26 cellular contexts compared by ENCODE assay signal in genomic region chr9:89648247-89649000, GRCh38. TPM values are rescaled to one million over a fixed set of nuclear protein-coding genes. Genes with fewer than 3 reads are reported as not detected.
DNase-seq lines count a peak whose midpoint lies in the region; TF ChIP-seq lines count a peak whose summit lies in the region.
"Had no signal": no experiment of that assay in that cellular context is flagged by ENCODE, and none has a peak within 500 bp of the region (broad histone marks: within the 10 kb centered on the region; RNA-seq: fewer than 3 reads in every experiment).

No MANE protein-coding gene starts in this region.

- H3K4me1 ChIP-seq in breast epithelium: no peaks in the 10 kb centered on the region
- H3K4me1 ChIP-seq in mammary epithelial cell (ENCODE audit: insufficient read depth, low read length): no peaks in the 10 kb centered on the region
- H3K4me1 ChIP-seq in A673 (ENCODE audit: insufficient read depth, low read length, poor library complexity, severe bottlenecking): no peaks in the 10 kb centered on the region
- H3K4me1 ChIP-seq: right atrium auricular region, tibial nerve had no signal

- POLR2A ChIA-PET in A673 (lab: Charles Lee; ENCODE audit: low non-redundant PET): no interaction called here

- no peak overlapping the region for H3K27ac Mint-ChIP-seq in chondrocyte (ENCODE audit: unreplicated experiment)
- H3K27ac Mint-ChIP-seq in nephron progenitor cell: peak overlapping the region; percentile 39
- H3K27ac Mint-ChIP-seq in activated CD4-positive, alpha-beta T cell treated with anti-CD3 and anti-CD28 coated beads, Interleukin-2, amount 10 ng/mL, durations not matched to agents 24 days and 14 days: no peak overlapping the region
- H3K27ac Mint-ChIP-seq: activated CD8-positive, alpha-beta T cell treated with anti-CD3 and anti-CD28 coated beads for 36 hours; immature natural killer cell; T-helper 17 cell had no signal

- no peak for TF ChIP-seq CTCF in breast epithelium (IDR thresholded peaks at IDR 0.05)
- no peak for TF ChIP-seq CTCF in mammary epithelial cell (conservative IDR thresholded peaks at IDR 0.05 in 1 of 2, IDR thresholded peaks at IDR 0.05 in 1 of 2; ENCODE audit: extremely low read depth in 1 of 2, insufficient read depth in 1 of 2, low read depth in 1 of 2, low read length in 2 of 2)
- TF ChIP-seq CTCF in chondrocyte (IDR thresholded peaks at IDR 0.05): no peak
- no peak for TF ChIP-seq CTCF in nephron progenitor cell (IDR thresholded peaks at IDR 0.05)
- no peak for TF ChIP-seq CTCF in A673 (conservative IDR thresholded peaks at IDR 0.05; ENCODE audit: low read depth, low read length)

- H3K4me3 ChIP-seq in breast epithelium (no peak overlapping the region), mammary epithelial cell (replicated peaks in 1 of 3; ENCODE audit: insufficient read depth in 1 of 3, low read depth in 2 of 3, low read length in 3 of 3) (no peak overlapping the region), A673 (ENCODE audit: low read depth, low read length, poor library complexity, severe bottlenecking) (no peak overlapping the region)
- H3K4me3 ChIP-seq: GM12878, right atrium auricular region, tibial nerve had no signal

- H3K9ac ChIP-seq in mammary epithelial cell (ENCODE audit: insufficient read depth, low read length): no peak overlapping the region

- H2AFZ ChIP-seq in mammary epithelial cell (ENCODE audit: low read depth, low read length): no peak overlapping the region

- DNase-seq in breast epithelium (ENCODE audit: low spot score in 2 of 2) (no peak), mammary epithelial cell (no peak), chondrocyte (ENCODE audit: low spot score) (peak; percentile 81), nephron progenitor cell (no peak), DMS114 treated with DMSO at 0.1 percent for 48 hours (lab: John Stamatoyannopoulos, UW; ENCODE audit: unreplicated experiment) (no peak), A673 (ENCODE audit: low spot score) (no peak), NCI-H1092 treated with DMSO at 0.1 percent for 48 hours (lab: John Stamatoyannopoulos, UW) (no peak)
- DNase-seq in activated CD4-positive, alpha-beta T cell treated with anti-CD3 and anti-CD28 coated beads, Interleukin-2, amount 10 ng/mL, durations not matched to agents 24 days and 14 days: no peak
- DNase-seq: activated CD4-positive, alpha-beta T cell treated with anti-CD3 and anti-CD28 coated beads for 1 hour; activated CD8-positive, alpha-beta memory T cell treated with anti-CD3 and anti-CD28 coated beads, Interleukin-2, amount 50 U/mL, for 48 hours; activated CD8-positive, alpha-beta T cell treated with anti-CD3 and anti-CD28 coated beads for 36 hours; activated naive CD4-positive, alpha-beta T cell treated with anti-CD3 and anti-CD28 coated beads, Interleukin-2, amount 50 U/mL, for 16 hours; CD4-positive, alpha-beta memory T cell; effector CD8-positive, alpha-beta T cell; hippocampal formation; immature natural killer cell; NCI-H1436; NCI-H345; stimulated activated CD4-positive, alpha-beta T cell treated with anti-CD3 and anti-CD28 coated beads, Interleukin-12 subunit alpha, Interleukin-12 subunit beta, amount 100 ng/mL, for 4 hours; stimulated activated CD4-positive, alpha-beta T cell treated with anti-CD3 and anti-CD28 coated beads, Interleukin-2, amount 100 ng/mL, for 48 hours; T-helper 17 cell had no signal

- H3K27me3 ChIP-seq in breast epithelium: no peaks in the 10 kb centered on the region
- no peaks in the 10 kb centered on the region for H3K27me3 ChIP-seq in mammary epithelial cell (ENCODE audit: insufficient read depth, low read length)
- no peaks in the 10 kb centered on the region for H3K27me3 ChIP-seq in A673 (replicated peaks; ENCODE audit: insufficient read depth, low read depth, low read length, poor library complexity)
- H3K27me3 ChIP-seq: right atrium auricular region, tibial nerve had no signal

- TF ChIP-seq POLR2A in breast epithelium (IDR thresholded peaks at IDR 0.05): no peak

- H3K9me3 Mint-ChIP-seq in chondrocyte (ENCODE audit: low read depth) (peaks cover 2% of the 10 kb centered on the region), nephron progenitor cell (peaks cover 18% of the 10 kb centered on the region)
- H3K9me3 Mint-ChIP-seq in activated CD4-positive, alpha-beta T cell treated with anti-CD3 and anti-CD28 coated beads, Interleukin-2, amount 10 ng/mL, durations not matched to agents 24 days and 14 days: peaks cover 4% of the 10 kb centered on the region
- H3K9me3 Mint-ChIP-seq: activated CD8-positive, alpha-beta T cell treated with anti-CD3 and anti-CD28 coated beads for 36 hours; immature natural killer cell had no signal

- H3K27me3 Mint-ChIP-seq in chondrocyte (ENCODE audit: low read depth) (peaks cover 30% of the 10 kb centered on the region), nephron progenitor cell (ENCODE audit: low read depth, poor library complexity) (peaks cover 28% of the 10 kb centered on the region)
- H3K27me3 Mint-ChIP-seq in activated CD4-positive, alpha-beta T cell treated with anti-CD3 and anti-CD28 coated beads, Interleukin-2, amount 10 ng/mL, durations not matched to agents 24 days and 14 days: peaks cover 34% of the 10 kb centered on the region
- H3K27me3 Mint-ChIP-seq: activated CD8-positive, alpha-beta T cell treated with anti-CD3 and anti-CD28 coated beads for 36 hours; CD4-positive, alpha-beta memory T cell had no signal

- H4K20me1 ChIP-seq in mammary epithelial cell (ENCODE audit: insufficient read depth, low read length): no peaks in the 10 kb centered on the region

- BruUV-seq in mammary epithelial cell (replicated peaks; lab: Mats Ljungman, UMichigan) (no TSS peak), A673 (replicated peaks; lab: Mats Ljungman, UMichigan) (no TSS peak)

- H3K79me2 ChIP-seq in mammary epithelial cell (ENCODE audit: insufficient read depth, low read length): no peaks in the 10 kb centered on the region

- in situ Hi-C loops in mammary epithelial cell (cut with MboI; ENCODE audit: low sequenced_read_pairs in 2 of 2): no loop called here

- WGBS in mammary epithelial cell (ENCODE audit: low coverage, missing lambda C conversion rate): 62% methylated on average over 11 of the region's 11 CpGs

- H3K9me3 ChIP-seq in breast epithelium: no peaks in the 10 kb centered on the region
- H3K9me3 ChIP-seq in mammary epithelial cell (replicated peaks; ENCODE audit: insufficient read depth, low read length): no peaks in the 10 kb centered on the region
- no peaks in the 10 kb centered on the region for H3K9me3 ChIP-seq in A673 (ENCODE audit: low read depth, low read length, poor library complexity, severe bottlenecking)
- H3K9me3 ChIP-seq: right atrium auricular region, tibial nerve had no signal

- H3K36me3 ChIP-seq in breast epithelium (no peaks in the 10 kb centered on the region), mammary epithelial cell (ENCODE audit: insufficient read depth, low read length) (no peaks in the 10 kb centered on the region), A673 (ENCODE audit: insufficient read depth, low read length, poor library complexity, severe bottlenecking) (no peaks in the 10 kb centered on the region)
- H3K36me3 ChIP-seq: right atrium auricular region, tibial nerve had no signal

- H3K27ac ChIP-seq in breast epithelium: peak overlapping the region; percentile 33 to 67
- H3K27ac ChIP-seq in mammary epithelial cell (ENCODE audit: insufficient read depth, low read depth, low read length): no peak overlapping the region
- H3K27ac ChIP-seq in A673 (ENCODE audit: low read depth, low read length, poor library complexity, severe bottlenecking): no peak overlapping the region
- H3K27ac ChIP-seq: epithelial cell of prostate, HL-60, right atrium auricular region, tibial nerve had no signal

- no peaks in the 10 kb centered on the region for H3K36me3 Mint-ChIP-seq in chondrocyte (ENCODE audit: low read depth)
- peaks cover 3% of the 10 kb centered on the region for H3K36me3 Mint-ChIP-seq in nephron progenitor cell (ENCODE audit: low read depth)
- no peaks in the 10 kb centered on the region for H3K36me3 Mint-ChIP-seq in activated CD4-positive, alpha-beta T cell treated with anti-CD3 and anti-CD28 coated beads, Interleukin-2, amount 10 ng/mL, durations not matched to agents 24 days and 14 days (ENCODE audit: low read depth)
- H3K36me3 Mint-ChIP-seq: CD4-positive, alpha-beta memory T cell; immature natural killer cell had no signal

- H3K4me1 Mint-ChIP-seq in chondrocyte (ENCODE audit: low read depth): no peaks in the 10 kb centered on the region
- peaks cover 42% of the 10 kb centered on the region for H3K4me1 Mint-ChIP-seq in nephron progenitor cell
- H3K4me1 Mint-ChIP-seq in activated CD4-positive, alpha-beta T cell treated with anti-CD3 and anti-CD28 coated beads, Interleukin-2, amount 10 ng/mL, durations not matched to agents 24 days and 14 days: peaks cover 6% of the 10 kb centered on the region
- H3K4me1 Mint-ChIP-seq: CD4-positive, alpha-beta memory T cell; immature natural killer cell; T-helper 17 cell had no signal

- intact Hi-C loops in breast epithelium (cut with DNase I; ENCODE audit: low total_unique reads): no loop called here
- intact Hi-C loops in mammary epithelial cell (cut with micrococcal nuclease): no loop called here
- intact Hi-C loops in A673 (cut with micrococcal nuclease; ENCODE audit: unreplicated experiment): no loop called here
- intact Hi-C loops in activated CD4-positive, alpha-beta T cell treated with anti-CD3 and anti-CD28 coated beads, Interleukin-2, amount 10 ng/mL, durations not matched to agents 24 days and 14 days (cut with micrococcal nuclease): no loop called here

- H3K4me2 ChIP-seq in mammary epithelial cell (ENCODE audit: insufficient read depth, low read depth, low read length): no peak overlapping the region

- dilution Hi-C loops in mammary epithelial cell (cut with HindIII; ENCODE audit: low sequenced_read_pairs): no loop called here

- H3K4me3 Mint-ChIP-seq in chondrocyte (ENCODE audit: unreplicated experiment) (no peak overlapping the region), nephron progenitor cell (no peak overlapping the region)
- H3K4me3 Mint-ChIP-seq in activated CD4-positive, alpha-beta T cell treated with anti-CD3 and anti-CD28 coated beads, Interleukin-2, amount 10 ng/mL, durations not matched to agents 24 days and 14 days: no peak overlapping the region
- H3K4me3 Mint-ChIP-seq: activated CD8-positive, alpha-beta T cell treated with anti-CD3 and anti-CD28 coated beads for 36 hours; CD4-positive, alpha-beta memory T cell; immature natural killer cell; T-helper 17 cell had no signal

- CTCF ChIA-PET in mammary epithelial cell (lab: Charles Lee; ENCODE audit: low non-redundant PET) (no interaction called here), A673 (lab: Charles Lee) (no interaction called here)

RNA-seq across cellular contexts. Expression of gene GADD45G, which starts 43.6 kb away (rescaled TPM):
- total RNA-seq in breast epithelium (10 to 100 TPM; 13.0 to 24.3 (median 15.8) TPM), mammary epithelial cell (1 to 10 TPM in 1 of 2 donors, not detected in 1; 1.0 TPM), chondrocyte (1.5 to 4.6 TPM (median 3.2 TPM) in 3 replicates), A673 (2021) (0.39 and 0.98 TPM in 2 replicates)
- polyA plus RNA-seq in mammary epithelial cell: 0.08 TPM
- polyA minus RNA-seq in mammary epithelial cell: not detected
- total RNA-seq in activated CD4-positive, alpha-beta T cell treated with anti-CD3 and anti-CD28 coated beads, Interleukin-2, amount 10 ng/mL, durations not matched to agents 24 days and 14 days: 19.8 and 20.0 TPM in 2 replicates

Comparison
In these comparisons a context has a peak if more than half of its experiments do, and no peak if none do; other contexts are left out.
1. H3K27ac ChIP-seq: peak in breast epithelium (2 of 2); none in mammary epithelial cell (single experiment) and A673 (single experiment).